ENCODE assay signal across 18 cellular contexts in the genomic region with DNA sequence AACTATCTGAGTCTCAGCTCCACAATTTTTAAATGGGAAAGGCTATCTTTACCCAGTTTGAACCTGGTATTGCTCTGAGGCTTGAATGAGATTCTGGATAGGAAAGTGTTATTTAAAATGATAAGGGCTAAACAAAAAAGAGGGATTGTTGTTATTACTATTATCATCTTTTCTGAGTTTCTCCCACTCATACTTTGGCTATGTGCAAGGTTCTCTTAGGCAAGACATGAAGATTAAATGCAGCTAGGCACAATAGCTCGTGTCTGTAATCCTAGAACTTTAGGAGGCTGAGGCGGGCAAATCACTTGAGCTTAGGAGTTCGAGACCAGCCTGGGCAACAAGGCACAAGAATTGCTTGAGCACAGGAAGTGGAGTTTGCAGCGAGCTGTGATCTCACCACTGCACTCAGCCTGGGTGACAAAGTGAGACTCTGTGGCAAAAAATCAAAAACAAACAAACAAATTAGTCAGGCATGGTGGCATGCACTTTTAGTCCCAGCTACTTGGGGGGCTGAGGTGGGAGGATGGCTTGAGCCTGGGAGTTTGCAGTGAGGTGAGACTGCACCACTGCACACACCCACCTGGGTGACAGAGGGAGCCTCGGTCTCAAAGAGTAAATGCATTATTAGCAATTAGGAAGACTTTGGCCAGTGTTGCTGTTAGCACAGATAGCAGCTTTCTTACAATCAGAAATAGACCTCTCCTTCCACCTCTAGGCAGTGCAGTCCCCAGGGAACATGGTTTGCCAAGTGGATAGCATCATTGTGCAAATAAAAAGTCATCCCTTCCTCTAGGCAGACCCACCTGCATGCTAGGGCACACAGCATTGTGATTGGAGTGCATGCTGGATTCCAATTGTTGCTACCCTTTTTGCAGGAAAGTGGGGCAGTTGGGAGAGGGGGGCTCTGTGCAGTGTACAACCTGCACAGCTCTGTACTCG.
DNase-seq lines count a peak whose midpoint lies in the region; ATAC-seq and TF ChIP-seq lines count a peak whose summit lies in the region.
"Had no signal": no experiment of that assay in that cellular context is flagged by ENCODE, and none has a peak within 500 bp of the region (broad histone marks: within the 10 kb centered on the region; RNA-seq: fewer than 3 reads in every experiment).

No MANE protein-coding gene starts in this region.

- ATAC-seq in HG02798 (IDR thresholded peaks at IDR 0.05; ENCODE audit: poor library complexity, unreplicated experiment) (no peak), HG02870 (IDR thresholded peaks at IDR 0.05; ENCODE audit: unreplicated experiment) (no peak)
- ATAC-seq: activated CD8-positive, alpha-beta T cell treated with anti-CD3 and anti-CD28 coated beads for 36 hours; activated T-cell treated with anti-CD3 and anti-CD28 coated beads, Interleukin-2, amount 50 U/mL, for 72 hours; esophagus mucosa; HCT116; Right ventricle myocardium inferior had no signal

- DNase-seq in COLO668 (lab: John Stamatoyannopoulos, UW; ENCODE audit: unreplicated experiment) (peak; percentile 9), Daoy (ENCODE audit: low read depth) (peak; percentile 17), NCI-H226 (peak; percentile 62), fibroblast of the aortic adventitia (ENCODE audit: low read depth) (peak; percentile 37), D341Med (ENCODE audit: low spot score) (no peak)
- DNase-seq: activated CD8-positive, alpha-beta T cell treated with anti-CD3 and anti-CD28 coated beads for 36 hours; activated T-cell treated with anti-CD3 and anti-CD28 coated beads, Interleukin-2, amount 50 U/mL, for 72 hours; Kasumi-1; naive B cell; NCI-H1930; psoas muscle; thyroid gland had no signal

- no peak for TF ChIP-seq CTCF in fibroblast of the aortic adventitia (IDR thresholded peaks at IDR 0.05; ENCODE audit: insufficient read depth, low read length)

- H3K4me3 ChIP-seq in fibroblast of the aortic adventitia (ENCODE audit: low read depth, low read length): no peak overlapping the region
- H3K4me3 ChIP-seq: heart right ventricle, psoas muscle, thyroid gland had no signal
